8 cellular contexts compared by ENCODE assay signal in genomic region chr5:73902327-73903051, GRCh38.
DNase-seq lines count a peak whose midpoint lies in the region; ATAC-seq and TF ChIP-seq lines count a peak whose summit lies in the region.

No MANE protein-coding gene starts in this region.

- H3K14ac ChIP-seq in trophoblast cell (ENCODE audit: low read length), result no peak overlapping the region

- no peak overlapping the region for H2AFZ ChIP-seq in trophoblast cell (ENCODE audit: insufficient read depth, low read length, poor library complexity)

- no peak overlapping the region for H3K23ac ChIP-seq in trophoblast cell (ENCODE audit: low read length)

- TF ChIP-seq CTCF in GM10248 (IDR thresholded peaks at IDR 0.05; ENCODE audit: control extremely low read depth, extremely low read depth, low read depth, missing control alignments), result peak; percentile 72
- TF ChIP-seq CTCF in WI38 (IDR thresholded peaks at IDR 0.05; ENCODE audit: low read depth, low read length), result peak; percentile 28

- peak overlapping the region; percentile 63 for H2BK120ac ChIP-seq in trophoblast cell (ENCODE audit: insufficient read depth, low read length, poor library complexity)

- H3K27ac ChIP-seq in trophoblast cell (ENCODE audit: low read depth, low read length), result no peak overlapping the region

- H2BK5ac ChIP-seq in trophoblast cell (ENCODE audit: low read depth, low read length, poor library complexity), result peak overlapping the region; percentile 16

- peak overlapping the region; percentile 91 for H2BK12ac ChIP-seq in trophoblast cell (ENCODE audit: low read length)

- peaks cover 2 to 3% of the 10 kb centered on the region in 2 experiments for H3K4me1 ChIP-seq in trophoblast cell (ENCODE audit: control insufficient read depth in 1 of 2, insufficient read depth in 2 of 2, low read length in 2 of 2)

- no peak overlapping the region for H4K12ac ChIP-seq in trophoblast cell (ENCODE audit: low read depth, low read length)

- no peak overlapping the region for H3K18ac ChIP-seq in trophoblast cell (ENCODE audit: low read length)

- H3K4ac ChIP-seq in trophoblast cell (ENCODE audit: low read depth, low read length), result no peak overlapping the region

- H2AK5ac ChIP-seq in trophoblast cell (ENCODE audit: low read length), result peak overlapping the region; percentile 41

- H3K79me2 ChIP-seq in trophoblast cell (ENCODE audit: control insufficient read depth, insufficient read depth, low read length, poor library complexity), result no peaks in the 10 kb centered on the region

- CTCF ChIA-PET in GM10248 (lab: Yijun Ruan, JAX), result interaction anchor here (0.7 to 4.1 kb wide), 23 partner anchors 8 to 1017 kb away, joined by 3 to 52 read pairs (median 5); partner anchors contain the start of gene ENC1

- DNase-seq in A172 (ENCODE audit: low spot score), result peak; percentile 42
- peak; percentile 44 for DNase-seq in GM10248 (ENCODE audit: extremely low spot score)
- DNase-seq in NCI-H2081 (lab: John Stamatoyannopoulos, UW), result peak; percentile 34 to 72
- DNase-seq in globus pallidus (ENCODE audit: low spot score), result peak; percentile 47
- peak; percentile 31 to 89 for DNase-seq in trophoblast cell

- no peaks in the 10 kb centered on the region for H3K36me3 ChIP-seq in trophoblast cell (ENCODE audit: control insufficient read depth in 1 of 2, insufficient read depth in 2 of 2, low read length in 2 of 2)

- H3K79me1 ChIP-seq in trophoblast cell (ENCODE audit: low read length), result peaks cover 7% of the 10 kb centered on the region

- no peaks in the 10 kb centered on the region for H3K27me3 ChIP-seq in trophoblast cell (ENCODE audit: insufficient read depth, low read length)

- no peak overlapping the region for H4K8ac ChIP-seq in trophoblast cell (ENCODE audit: low read depth, low read length)

- H3K9me3 ChIP-seq in trophoblast cell (ENCODE audit: insufficient read depth, low read depth, low read length), result no peaks in the 10 kb centered on the region

- H3K4me3 ChIP-seq in WI38 (ENCODE audit: low read depth, low read length), result no peak overlapping the region
- no peak overlapping the region for H3K4me3 ChIP-seq in trophoblast cell (ENCODE audit: low read depth, low read length)

- no peak for ATAC-seq in GM21723 (IDR thresholded peaks at IDR 0.05; ENCODE audit: unreplicated experiment)
- ATAC-seq in activated CD4-positive, CD25-positive, alpha-beta regulatory T cell treated with anti-CD3 and anti-CD28 coated beads, Interleukin-2, amount 50 U/mL, for 24 hours, result no peak

- POLR2A ChIA-PET in GM10248 (lab: Yijun Ruan, JAX), result no interaction called here

- H3K4me2 ChIP-seq in trophoblast cell (ENCODE audit: low read length), result no peak overlapping the region

- no CpG with 5 or more reads among the region's 10 CpGs for WGBS in trophoblast cell (ENCODE audit: extremely low coverage, insufficient coverage, insufficient read length)

- no peak overlapping the region for H3K9ac ChIP-seq in trophoblast cell (ENCODE audit: low read length)

- H4K91ac ChIP-seq in trophoblast cell (ENCODE audit: low read depth, low read length), result peak overlapping the region; percentile 67
